ENCODE assay signal across 8 cellular contexts in genomic region chr7:69597278-69598076, GRCh38. TPM values are rescaled to one million over a fixed set of nuclear protein-coding genes. Genes with fewer than 3 reads are reported as not detected.
A peak's percentile ranks its signal among the peaks of the same experiment; 100 is the strongest.
DNase-seq lines count a peak whose midpoint lies in the region; ATAC-seq and TF ChIP-seq lines count a peak whose summit lies in the region.

No MANE protein-coding gene starts in this region.

- ATAC-seq in DND-41 (ENCODE audit: insufficient read depth, low read depth) (peak; percentile 39), GM21515 (IDR thresholded peaks at IDR 0.05; ENCODE audit: unreplicated experiment) (peak; percentile 19)

- no peak for TF ChIP-seq RAD21 in liver (IDR thresholded peaks at IDR 0.05)

- peak overlapping the region; percentile 52 to 92 (median 87) for H3K27ac Mint-ChIP-seq in brain

- peak overlapping the region; percentile 95 for H3K9ac ChIP-seq in DND-41 (ENCODE audit: low read depth, low read length)
- H3K9ac ChIP-seq in KMS-11, result peak overlapping the region; percentile 70
- peak overlapping the region in 1 of 2 donors; percentile 81 for H3K9ac ChIP-seq in liver (ENCODE audit: low read depth in 1 of 2, low read length in 2 of 2)

- no peaks in the 10 kb centered on the region for H3K36me3 Mint-ChIP-seq in brain

- H4K20me1 ChIP-seq in DND-41 (ENCODE audit: insufficient read depth, low read length), result peaks cover 25% of the 10 kb centered on the region
- no peaks in the 10 kb centered on the region for H4K20me1 ChIP-seq in KMS-11 (ENCODE audit: insufficient read depth)

- no peak for TF ChIP-seq CTCF in DND-41 (IDR thresholded peaks at IDR 0.05; ENCODE audit: borderline replicate concordance, extremely low read depth, low read length, poor library complexity, severe bottlenecking)
- TF ChIP-seq CTCF in KMS-11 (conservative IDR thresholded peaks at IDR 0.05; ENCODE audit: low read depth, low read length), result no peak
- TF ChIP-seq CTCF in brain (conservative IDR thresholded peaks at IDR 0.05), result no peak
- TF ChIP-seq CTCF in liver (IDR thresholded peaks at IDR 0.05; ENCODE audit: low read depth, low read length, missing input control), result no peak

- H3K27ac ChIP-seq in DND-41 (ENCODE audit: low read length), result peak overlapping the region; percentile 92
- no peak overlapping the region for H3K27ac ChIP-seq in KMS-11
- peak overlapping the region; percentile 76 for H3K27ac ChIP-seq in liver (ENCODE audit: low read depth in 1 of 2, low read length in 2 of 2)
- peak overlapping the region; percentile 92 for H3K27ac ChIP-seq in substantia nigra (ENCODE audit: low read depth, low read length, poor library complexity, severe bottlenecking)

- peak overlapping the region; percentile 95 for H2AFZ ChIP-seq in DND-41 (ENCODE audit: low read depth, low read length)
- H2AFZ ChIP-seq in KMS-11 (ENCODE audit: low read depth), result peak overlapping the region; percentile 96

- peaks cover 5% of the 10 kb centered on the region for H3K4me1 Mint-ChIP-seq in brain

- DNase-seq in DND-41 (peak; percentile 78), substantia nigra (lab: John Stamatoyannopoulos, UW) (peak in 39 of 49 donors; percentile 40 to 87 (median 64)), UCSD-AML1 (lab: John Stamatoyannopoulos, UW; ENCODE audit: unreplicated experiment) (no peak), cerebellum (ENCODE audit: low spot score) (no peak)

- H3K9me3 Mint-ChIP-seq in brain, result peaks cover 0 to 3% (median 0%) of the 10 kb centered on the region in 5 experiments

- H3K4me1 ChIP-seq in DND-41 (ENCODE audit: insufficient read depth, low read length), result peaks cover 39% of the 10 kb centered on the region
- peaks cover 21% of the 10 kb centered on the region for H3K4me1 ChIP-seq in KMS-11 (ENCODE audit: low read depth, poor library complexity, severe bottlenecking)
- H3K4me1 ChIP-seq in liver (ENCODE audit: control insufficient read depth in 4 of 4, insufficient read depth in 4 of 4, low read length in 3 of 4), result peaks cover 0 to 23% (median 9%) of the 10 kb centered on the region in 4 donors

- H3K79me2 ChIP-seq in DND-41 (ENCODE audit: insufficient read depth, low read length) (peaks cover 38% of the 10 kb centered on the region), KMS-11 (ENCODE audit: insufficient read depth, low read depth) (no peaks in the 10 kb centered on the region; the same call in 1 of the 2 replicates)

- H3K27me3 ChIP-seq in DND-41 (ENCODE audit: insufficient read depth, low read length, poor library complexity) (no peaks in the 10 kb centered on the region), KMS-11 (ENCODE audit: insufficient read depth, low read depth) (no peaks in the 10 kb centered on the region), liver (ENCODE audit: control insufficient read depth in 4 of 4, insufficient read depth in 4 of 4, low read length in 3 of 4) (no peaks in the 10 kb centered on the region)

- peak overlapping the region in 4 of 5 experiments; percentile 83 to 92 (median 84) for H3K4me3 Mint-ChIP-seq in brain

- H3K4me2 ChIP-seq in DND-41 (ENCODE audit: insufficient read depth, low read length) (peak overlapping the region; percentile 92), KMS-11 (peak overlapping the region; percentile 81)

- no peaks in the 10 kb centered on the region for H3K9me3 ChIP-seq in DND-41 (ENCODE audit: insufficient read depth, low read length, severe bottlenecking)
- no peaks in the 10 kb centered on the region for H3K9me3 ChIP-seq in liver (ENCODE audit: control insufficient read depth in 4 of 4, low read length in 3 of 4)

- H3K36me3 ChIP-seq in DND-41 (ENCODE audit: insufficient read depth, low read length) (no peaks in the 10 kb centered on the region), KMS-11 (ENCODE audit: insufficient read depth) (no peaks in the 10 kb centered on the region), liver (ENCODE audit: control insufficient read depth in 4 of 4, insufficient read depth in 3 of 4, low read depth in 1 of 4, low read length in 3 of 4) (no peaks in the 10 kb centered on the region)

- H3K27me3 Mint-ChIP-seq in brain, result peaks cover 39% of the 10 kb centered on the region

- H3K4me3 ChIP-seq in DND-41 (ENCODE audit: low read depth in 1 of 2, low read length in 2 of 2) (peak overlapping the region; percentile 76 to 82), KMS-11 (IDR thresholded peaks at IDR 0.05; ENCODE audit: insufficient read depth, low read depth, low read length) (no peak overlapping the region), liver (ENCODE audit: low read depth in 1 of 3, low read length in 3 of 3) (peak overlapping the region; percentile 57 to 86 (median 65))

- 1% methylated on average over 78 of the region's 78 CpGs for WGBS in liver

TF ChIP-seq in liver, 16 proteins besides CTCF, POLR2A, EP300 and RAD21:
- TF ChIP-seq NR2F2 (IDR thresholded peaks at IDR 0.05) (no peak), HNF4A (conservative IDR thresholded peaks at IDR 0.05) (no peak), JUND (IDR thresholded peaks at IDR 0.05) (no peak), FOXA1 (IDR thresholded peaks at IDR 0.05) (no peak), TAF1 (conservative IDR thresholded peaks at IDR 0.05) (no peak), ATF3 (IDR thresholded peaks at IDR 0.05) (no peak), RXRA (IDR thresholded peaks at IDR 0.05) (no peak), REST (IDR thresholded peaks at IDR 0.05) (no peak), EGR1 (IDR thresholded peaks at IDR 0.05; ENCODE audit: low read depth in 2 of 2) (no peak), FOXA2 (IDR thresholded peaks at IDR 0.05) (no peak), MAX (IDR thresholded peaks at IDR 0.05) (no peak), SP1 (IDR thresholded peaks at IDR 0.05) (no peak), YY1 (IDR thresholded peaks at IDR 0.05) (no peak), ZBTB33 (IDR thresholded peaks at IDR 0.05) (no peak)

RNA-seq across cellular contexts. Expression of gene AUTS2, which starts 0.8 kb away (rescaled TPM):
- polyA plus RNA-seq in brain (ENCODE audit: insufficient read depth, low read depth, low replicate concordance), result 59.9 TPM
- 10 to 100 TPM in 1 of 2 donors, 1 to 10 TPM in 1; 4.9 to 24.4 TPM for total RNA-seq in liver
- polyA plus RNA-seq in liver, result 1 to 10 TPM; 6.4 to 7.6 TPM
- 298 TPM for total RNA-seq in cerebellum

Comparison
In these comparisons a context has a peak if more than half of its experiments do, and no peak if none do; other contexts are left out.
1. DNase-seq: peak in DND-41 (single experiment) and substantia nigra (39 of 49); none in UCSD-AML1 (single experiment) and cerebellum (single experiment).
2. RNA of gene AUTS2, which starts 0.8 kb away (total RNA-seq): 298 TPM in cerebellum (single experiment); 4.9 to 24.4 TPM in liver; every median in the first group is over 10 times any median in the second.